In genomic region chr1:12178511-12178910, GRCh38 we compare ENCODE assay signal across 2 cellular contexts.
TF ChIP-seq lines count a peak whose summit lies in the region.

No MANE protein-coding gene starts in this region.

TF ChIP-seq in liver, 16 proteins besides CTCF, POLR2A, EP300 and RAD21:
- TF ChIP-seq HNF4A (conservative IDR thresholded peaks at IDR 0.05) = no peak
- no peak for TF ChIP-seq FOXA1 (IDR thresholded peaks at IDR 0.05)
- no peak for TF ChIP-seq MAX (IDR thresholded peaks at IDR 0.05)
- TF ChIP-seq HNF4G (IDR thresholded peaks at IDR 0.05) = no peak
- no peak for TF ChIP-seq EGR1 (IDR thresholded peaks at IDR 0.05; ENCODE audit: low read depth in 2 of 2)
- no peak for TF ChIP-seq RXRA (IDR thresholded peaks at IDR 0.05)
- no peak for TF ChIP-seq FOXA2 (IDR thresholded peaks at IDR 0.05)
- no peak for TF ChIP-seq GABPA (IDR thresholded peaks at IDR 0.05 in 1 of 2, conservative IDR thresholded peaks at IDR 0.05 in 1 of 2)
- TF ChIP-seq YY1 (IDR thresholded peaks at IDR 0.05) = no peak
- TF ChIP-seq REST (IDR thresholded peaks at IDR 0.05) = no peak
- TF ChIP-seq SP1 (IDR thresholded peaks at IDR 0.05) = no peak
- no peak for TF ChIP-seq ATF3 (IDR thresholded peaks at IDR 0.05)
- no peak for TF ChIP-seq NR2F2 (IDR thresholded peaks at IDR 0.05)
- TF ChIP-seq TAF1 (conservative IDR thresholded peaks at IDR 0.05) = no peak
- no peak for TF ChIP-seq ZBTB33 (IDR thresholded peaks at IDR 0.05)
- TF ChIP-seq JUND (IDR thresholded peaks at IDR 0.05) = no peak

TF ChIP-seq in HepG2, 621 proteins besides CTCF, POLR2A, EP300 and RAD21:
- TF ChIP-seq POLR2AphosphoS5 (IDR thresholded peaks at IDR 0.05; ENCODE audit: low read depth, low read length) = no peak
- no peak for TF ChIP-seq SATB2 (CRISPR knock-in tag; IDR thresholded peaks at IDR 0.05)
- no peak for TF ChIP-seq ZNF136 (CRISPR knock-in tag; IDR thresholded peaks at IDR 0.05; ENCODE audit: low read depth)
- TF ChIP-seq ATF5 (CRISPR knock-in tag; IDR thresholded peaks at IDR 0.05; ENCODE audit: low read depth) = no peak
- no peak for TF ChIP-seq ZFAT (CRISPR knock-in tag; conservative IDR thresholded peaks at IDR 0.05)
- TF ChIP-seq EEA1 (CRISPR knock-in tag; IDR thresholded peaks at IDR 0.05; ENCODE audit: borderline replicate concordance) = no peak
- TF ChIP-seq NR2F2 (IDR thresholded peaks at IDR 0.05; ENCODE audit: borderline replicate concordance, low read depth) = no peak
- TF ChIP-seq ZNF24 (IDR thresholded peaks at IDR 0.05) = no peak
- TF ChIP-seq ZNF512 (CRISPR knock-in tag; IDR thresholded peaks at IDR 0.05) = no peak
- TF ChIP-seq IRF9 (CRISPR knock-in tag; IDR thresholded peaks at IDR 0.05; ENCODE audit: borderline replicate concordance) = no peak
- TF ChIP-seq ZNF207 (IDR thresholded peaks at IDR 0.05; ENCODE audit: borderline replicate concordance) = no peak
TF ChIP-seq in HepG2: peak in this region for 0.
